In the genomic region with DNA sequence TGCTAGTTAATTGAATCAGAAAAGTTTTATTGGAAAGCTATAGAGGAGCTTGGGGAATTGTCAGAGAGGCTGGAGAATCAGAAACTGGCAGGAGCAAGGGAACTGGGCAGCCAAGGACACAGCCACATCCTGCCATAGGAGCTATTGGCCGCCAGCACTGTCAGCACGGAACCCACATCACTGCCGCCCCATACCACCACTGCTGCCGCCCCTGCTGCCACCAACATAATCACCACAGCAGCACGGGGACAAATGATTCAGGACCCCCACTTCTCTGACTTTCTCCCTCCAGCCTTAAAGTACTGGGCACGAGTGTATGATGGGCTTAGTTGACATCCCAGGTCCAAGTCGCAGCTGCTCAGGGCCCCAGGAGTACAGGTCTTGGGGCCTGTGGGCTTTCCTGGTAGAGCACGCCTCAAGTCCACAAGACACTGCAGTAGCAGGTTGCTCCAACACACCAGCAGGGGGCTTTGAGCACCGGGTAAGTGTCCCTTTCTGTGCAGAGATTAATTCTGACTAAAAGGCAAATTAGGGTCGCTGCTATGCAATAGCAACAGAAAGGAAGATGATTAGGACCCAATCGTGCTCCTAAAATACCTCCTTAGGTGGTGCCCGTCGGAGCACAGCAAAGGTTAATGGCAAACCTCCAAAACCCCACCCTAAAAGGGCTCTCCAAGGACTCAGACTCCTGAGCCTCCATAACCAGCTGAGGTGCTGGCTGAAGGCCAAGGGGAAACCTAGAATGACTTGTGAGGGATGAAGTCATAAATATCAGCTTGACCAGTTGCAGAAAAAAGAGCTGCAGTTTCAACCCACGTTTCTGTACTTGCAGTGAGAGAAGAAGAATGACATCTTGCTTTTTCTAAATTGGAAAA, we compare ENCODE assay signal across 8 cellular contexts. TPM values are rescaled to one million over a fixed set of nuclear protein-coding genes. Genes with fewer than 3 reads are reported as not detected.
A peak's percentile ranks its signal among the peaks of the same experiment; 100 is the strongest.
DNase-seq lines count a peak whose midpoint lies in the region; ATAC-seq, FAIRE-seq and TF ChIP-seq lines count a peak whose summit lies in the region.

No MANE protein-coding gene starts in this region.

- H3K27me3 ChIP-seq in breast epithelium, result peaks cover 0 to 64% of the 10 kb centered on the region in 2 donors

- CTCF ChIA-PET in MCF 10A (lab: Yijun Ruan, JAX), result interaction anchor here (0.7 to 1.5 kb wide), 3 partner anchors 11 to 1941 kb away, joined by 3 read pairs; no protein-coding TSS in a partner anchor

- peak; percentile 42 for ATAC-seq in esophagus mucosa

- no peaks in the 10 kb centered on the region for H3K9me3 ChIP-seq in breast epithelium

- H3K27me3 Mint-ChIP-seq in MCF 10A (ENCODE audit: insufficient read depth, unreplicated experiment), result peaks cover 83% of the 10 kb centered on the region
- peaks cover 8% of the 10 kb centered on the region for H3K27me3 Mint-ChIP-seq in nephron progenitor cell (ENCODE audit: low read depth, poor library complexity)

- peak; percentile 41 for TF ChIP-seq CTCF in MCF 10A (IDR thresholded peaks at IDR 0.05; ENCODE audit: unreplicated experiment)
- peak in 1 of 3 donors; percentile 22 for TF ChIP-seq CTCF in breast epithelium (IDR thresholded peaks at IDR 0.05)
- peak; percentile 28; the same call in 1 of the 2 replicates for TF ChIP-seq CTCF in LNCAP (IDR thresholded peaks at IDR 0.05)
- TF ChIP-seq CTCF in nephron progenitor cell (IDR thresholded peaks at IDR 0.05), result peak; percentile 50

- no peak overlapping the region for H3K4me3 ChIP-seq in breast epithelium

- H3K4me3 Mint-ChIP-seq in MCF 10A (ENCODE audit: unreplicated experiment) (no peak overlapping the region), nephron progenitor cell (no peak overlapping the region)

- no peaks in the 10 kb centered on the region for H3K4me1 ChIP-seq in breast epithelium

- H3K9me3 Mint-ChIP-seq in MCF 10A (ENCODE audit: unreplicated experiment) (no peaks in the 10 kb centered on the region), nephron progenitor cell (peaks cover 51% of the 10 kb centered on the region)

- no TSS peak for BruUV-seq in MCF 10A (replicated peaks; lab: Mats Ljungman, UMichigan)

- TF ChIP-seq POLR2A in breast epithelium (IDR thresholded peaks at IDR 0.05), result no peak
- TF ChIP-seq POLR2A in H54 (IDR thresholded peaks at IDR 0.05; ENCODE audit: low read depth, low read length), result no peak

- H3K4me1 Mint-ChIP-seq in MCF 10A (ENCODE audit: insufficient read depth, unreplicated experiment) (peaks cover 13% of the 10 kb centered on the region), nephron progenitor cell (peaks cover 57% of the 10 kb centered on the region)

- H3K36me3 Mint-ChIP-seq in MCF 10A (ENCODE audit: insufficient read depth, unreplicated experiment) (peaks cover 6% of the 10 kb centered on the region), nephron progenitor cell (ENCODE audit: low read depth) (peaks cover 22% of the 10 kb centered on the region)

- H3K27ac Mint-ChIP-seq in MCF 10A (ENCODE audit: low read depth, unreplicated experiment) (no peak overlapping the region), nephron progenitor cell (no peak overlapping the region)

- intact Hi-C loops in MCF 10A (cut with micrococcal nuclease), result no loop called here
- intact Hi-C loops in breast epithelium (cut with DNase I; ENCODE audit: low total_unique reads), result no loop called here

- DNase-seq in MCF 10A (ENCODE audit: unreplicated experiment) (peak; percentile 78), breast epithelium (ENCODE audit: low spot score in 2 of 2) (no peak), H54 (ENCODE audit: insufficient read length, low spot score) (peak; percentile 56), SW480 (ENCODE audit: low spot score) (peak; percentile 40), nephron progenitor cell (peak; percentile 46), cortex of kidney (lab: John Stamatoyannopoulos, UW) (no peak)

- no peaks in the 10 kb centered on the region for H3K36me3 ChIP-seq in breast epithelium

- H3K27ac ChIP-seq in breast epithelium, result no peak overlapping the region

- POLR2A ChIA-PET in MCF 10A (lab: Yijun Ruan, JAX), result interaction anchor here (0.7 kb wide), 1 partner anchor 263 kb away, joined by 3 read pairs; no protein-coding TSS in a partner anchor

- FAIRE-seq in H54 (lab: Jason Lieb, UNC), result peak; percentile 73

RNA-seq across cellular contexts. Expression of a gene that starts 6.8 kb away (rescaled TPM):
- 12.6 and 14.1 TPM in 2 replicates for total RNA-seq in MCF 10A (2022)
- 10 to 100 TPM; 20.0 to 50.1 (median 25.6) TPM for total RNA-seq in breast epithelium
- 10.6 TPM for total RNA-seq in esophagus mucosa

Comparison
In these comparisons a context has a peak if more than half of its experiments do, and no peak if none do; other contexts are left out.
1. DNase-seq: peak in MCF 10A (single experiment), H54 (single experiment), SW480 (single experiment) and nephron progenitor cell (single experiment); none in breast epithelium (0 of 2) and cortex of kidney (single experiment).